Comparison of ENCODE assay signal across 25 cellular contexts in genomic region chr20:24291066-24291465, GRCh38.
DNase-seq lines count a peak whose midpoint lies in the region; ATAC-seq, FAIRE-seq and TF ChIP-seq lines count a peak whose summit lies in the region.
"Had no signal": no experiment of that assay in that cellular context is flagged by ENCODE, and none has a peak within 500 bp of the region (broad histone marks: within the 10 kb centered on the region; RNA-seq: fewer than 3 reads in every experiment).

No MANE protein-coding gene starts in this region.

- TF ChIP-seq RAD21 in HepG2 (CRISPR knock-in tag; IDR thresholded peaks at IDR 0.05): no peak

- H3K27ac Mint-ChIP-seq in GM23338: no peak overlapping the region
- H3K27ac Mint-ChIP-seq in stimulated activated naive CD8-positive, alpha-beta T cell treated with anti-CD3 and anti-CD28 coated beads, Interleukin-15, amount 100 ng/mL, for 72 hours: no peak overlapping the region

- peaks cover 1% of the 10 kb centered on the region for H3K27me3 Mint-ChIP-seq in GM23338 (ENCODE audit: insufficient read depth, low read depth, poor library complexity)
- no peaks in the 10 kb centered on the region for H3K27me3 Mint-ChIP-seq in stimulated activated naive CD8-positive, alpha-beta T cell treated with anti-CD3 and anti-CD28 coated beads, Interleukin-15, amount 100 ng/mL, for 72 hours

- no peaks in the 10 kb centered on the region for H4K20me1 ChIP-seq in HepG2 (ENCODE audit: insufficient read depth, low read length)
- H4K20me1 ChIP-seq in GM23338 (replicated peaks; ENCODE audit: insufficient read depth): no peaks in the 10 kb centered on the region

- no peaks in the 10 kb centered on the region for H3K36me3 Mint-ChIP-seq in GM23338 (ENCODE audit: low read depth)
- H3K36me3 Mint-ChIP-seq: CD8-positive, alpha-beta T cell had no signal

- H3F3A ChIP-seq in GM23338 (replicated peaks; ENCODE audit: low read depth): no peaks in the 10 kb centered on the region

- no peak overlapping the region for H3K4me3 Mint-ChIP-seq in GM23338
- no peak overlapping the region for H3K4me3 Mint-ChIP-seq in stimulated activated naive CD8-positive, alpha-beta T cell treated with anti-CD3 and anti-CD28 coated beads, Interleukin-15, amount 100 ng/mL, for 72 hours
- H3K4me3 Mint-ChIP-seq: CD8-positive, alpha-beta T cell had no signal

- H3K4me1 ChIP-seq in HepG2 (ENCODE audit: insufficient read depth, low read length) (no peaks in the 10 kb centered on the region), right lobe of liver (no peaks in the 10 kb centered on the region), GM23338 (ENCODE audit: insufficient read depth) (no peaks in the 10 kb centered on the region; the same call in 1 of the 2 replicates), RWPE2 (ENCODE audit: insufficient read depth, poor library complexity, severe bottlenecking) (no peaks in the 10 kb centered on the region)
- H3K4me1 ChIP-seq: Caco-2 had no signal

- peaks cover 5% of the 10 kb centered on the region; the same call in 1 of the 2 replicates for H3K9me2 ChIP-seq in GM23338 (ENCODE audit: insufficient read depth)

- peaks cover 10% of the 10 kb centered on the region; the same call in 2 of the 3 replicates for H3K4me1 Mint-ChIP-seq in GM23338
- peaks cover 23% of the 10 kb centered on the region for H3K4me1 Mint-ChIP-seq in stimulated activated naive CD8-positive, alpha-beta T cell treated with anti-CD3 and anti-CD28 coated beads, Interleukin-15, amount 100 ng/mL, for 72 hours

- no peaks in the 10 kb centered on the region for H3K9me3 Mint-ChIP-seq in GM23338
- H3K9me3 Mint-ChIP-seq in stimulated activated naive CD8-positive, alpha-beta T cell treated with anti-CD3 and anti-CD28 coated beads, Interleukin-15, amount 100 ng/mL, for 72 hours: peaks cover 0 to 7% of the 10 kb centered on the region in 2 donors

- H3K27me3 ChIP-seq in HepG2 (ENCODE audit: control insufficient read depth in 1 of 2, insufficient read depth in 2 of 2, low read length in 2 of 2): no peaks in the 10 kb centered on the region
- no peaks in the 10 kb centered on the region for H3K27me3 ChIP-seq in right lobe of liver
- H3K27me3 ChIP-seq in GM23338 (ENCODE audit: insufficient read depth): no peaks in the 10 kb centered on the region
- H3K27me3 ChIP-seq in RWPE2 (ENCODE audit: insufficient read depth, poor library complexity, severe bottlenecking): no peaks in the 10 kb centered on the region

- H2AFZ ChIP-seq in HepG2 (ENCODE audit: low read length) (no peak overlapping the region), GM23338 (no peak overlapping the region)

- ATAC-seq in HepG2 (no peak), right lobe of liver (no peak), GM23338 (no peak; the same call in 2 of the 3 replicates), RWPE2 (ENCODE audit: low read depth) (peak; percentile 19; the same call in 1 of the 3 replicates)
- ATAC-seq in stimulated activated naive CD8-positive, alpha-beta T cell treated with anti-CD3 and anti-CD28 coated beads, Interleukin-15, amount 100 ng/mL, for 72 hours: peak; percentile 49
- ATAC-seq: CD8-positive, alpha-beta T cell had no signal

- TF ChIP-seq POLR2A in HepG2 (IDR thresholded peaks at IDR 0.05; ENCODE audit: insufficient read depth in 1 of 2, low read depth in 2 of 2, low read length in 2 of 2): no peak
- no peak for TF ChIP-seq POLR2A in right lobe of liver (IDR thresholded peaks at IDR 0.05)

- in situ Hi-C loops in HepG2 (cut with HindIII; ENCODE audit: extremely low pct_ligation_motif_present, low pct_unique_long_range_greater_than_20kb): loop anchor here (25.0 kb wide), 1 partner anchor 621 kb away; no protein-coding TSS in a partner anchor

- no TSS peak for BruUV-seq in HepG2 (replicated peaks; lab: Mats Ljungman, UMichigan)

- H3K4me2 ChIP-seq in HepG2 (ENCODE audit: low read depth, low read length) (no peak overlapping the region), GM23338 (no peak overlapping the region)
- H3K4me2 ChIP-seq: KMS-11 had no signal

- TF ChIP-seq CTCF in HepG2 (CRISPR knock-in tag; IDR thresholded peaks at IDR 0.05) (no peak), right lobe of liver (IDR thresholded peaks at IDR 0.05) (no peak), GM23338 (conservative IDR thresholded peaks at IDR 0.05; ENCODE audit: low read depth in 2 of 2) (peak; percentile 20 to 40; a peak in 3 of 4 replicates), RWPE2 (IDR thresholded peaks at IDR 0.05; ENCODE audit: poor library complexity, severe bottlenecking) (no peak)

- H3K36me3 ChIP-seq in HepG2 (replicated peaks in 1 of 2; ENCODE audit: control insufficient read depth in 1 of 2, insufficient read depth in 2 of 2, low read length in 2 of 2) (no peaks in the 10 kb centered on the region), right lobe of liver (no peaks in the 10 kb centered on the region), GM23338 (ENCODE audit: insufficient read depth) (no peaks in the 10 kb centered on the region), RWPE2 (ENCODE audit: low read depth) (no peaks in the 10 kb centered on the region)

- no peak overlapping the region for H3K27ac ChIP-seq in HepG2 (ENCODE audit: extremely low read length, insufficient read depth, low read length)
- no peak overlapping the region for H3K27ac ChIP-seq in right lobe of liver
- no peak overlapping the region for H3K27ac ChIP-seq in GM23338 (ENCODE audit: low read depth)
- H3K27ac ChIP-seq in RWPE2 (ENCODE audit: poor library complexity, severe bottlenecking): no peak overlapping the region
- H3K27ac ChIP-seq in substantia nigra (ENCODE audit: low read depth, low read length, poor library complexity, severe bottlenecking): no peak overlapping the region
- H3K27ac ChIP-seq: KMS-11 had no signal

- no peak overlapping the region for H3K9ac ChIP-seq in HepG2 (ENCODE audit: insufficient read depth, low read depth, low read length)
- H3K9ac ChIP-seq: KMS-11 had no signal

- POLR2A ChIA-PET in HepG2 (lab: Yijun Ruan, JAX): no interaction called here

- DNase-seq in HepG2 (ENCODE audit: low spot score): no peak
- DNase-seq in right lobe of liver: no peak
- DNase-seq in GM23338 (ENCODE audit: low spot score): no peak
- no peak for DNase-seq in RWPE2 (ENCODE audit: low spot score)
- no peak for DNase-seq in stimulated activated naive CD8-positive, alpha-beta T cell treated with anti-CD3 and anti-CD28 coated beads, Interleukin-15, amount 100 ng/mL, for 72 hours
- no peak for DNase-seq in stimulated activated naive CD4-positive, alpha-beta T cell treated with Interleukin-2 at 50 U/mL for 16 hours (lab: John Stamatoyannopoulos, UW)
- DNase-seq in substantia nigra (lab: John Stamatoyannopoulos, UW): no peak
- DNase-seq in activated CD4-positive, CD25-positive, alpha-beta regulatory T cell treated with anti-CD3 and anti-CD28 coated beads, Interleukin-2, amount 50 U/mL, for 72 hours: no peak
- DNase-seq: C1 segment of cervical spinal cord; Caco-2; CD8-positive, alpha-beta T cell; DMS 273 treated with DMSO at 0.1 percent for 48 hours; DMS79 treated with DMSO at 0.1 percent for 48 hours; IMR-90; NCI-H2029; NCI-H446 treated with DMSO at 0.1 percent for 48 hours; NCI-H526; RPMI8226; SHP77; T-helper 1 cell had no signal

- FAIRE-seq in HepG2 (lab: Jason Lieb, UNC): no peak
- FAIRE-seq: A204.1, GM12892, H54, HTR-8/SVneo had no signal

- H3K79me2 ChIP-seq in HepG2 (ENCODE audit: insufficient read depth, low read length) (no peaks in the 10 kb centered on the region), GM23338 (replicated peaks; ENCODE audit: insufficient read depth) (no peaks in the 10 kb centered on the region)

- no peak overlapping the region for H3K4me3 ChIP-seq in HepG2 (replicated peaks in 1 of 3; ENCODE audit: insufficient read depth in 1 of 3, low read depth in 2 of 3, low read length in 3 of 3)
- H3K4me3 ChIP-seq in right lobe of liver: no peak overlapping the region
- H3K4me3 ChIP-seq in GM23338: no peak overlapping the region
- no peak overlapping the region for H3K4me3 ChIP-seq in RWPE2 (ENCODE audit: severe bottlenecking)

- 56% methylated on average over 2 of the region's 2 CpGs for WGBS in HepG2 (ENCODE audit: low lambda C conversion rate)
- 71% methylated on average over 1 of the region's 2 CpGs for WGBS in right lobe of liver (ENCODE audit: insufficient coverage, low coverage, low lambda C conversion rate, missing lambda C conversion rate)

- intact Hi-C loops in HepG2 (cut with micrococcal nuclease; ENCODE audit: unreplicated experiment): no loop called here
- intact Hi-C loops in right lobe of liver (cut with DNase I): no loop called here

- no peaks in the 10 kb centered on the region for H3K9me3 ChIP-seq in HepG2 (ENCODE audit: low read length)
- no peaks in the 10 kb centered on the region for H3K9me3 ChIP-seq in right lobe of liver
- no peaks in the 10 kb centered on the region for H3K9me3 ChIP-seq in RWPE2 (ENCODE audit: severe bottlenecking)
- H3K9me3 ChIP-seq: Caco-2 had no signal

- CTCF ChIA-PET in HepG2 (lab: Yijun Ruan, JAX; ENCODE audit: low intra/inter-chr PET ratio, low total read pairs): no interaction called here

- TF ChIP-seq EP300 in HepG2 (IDR thresholded peaks at IDR 0.05; ENCODE audit: low read depth in 2 of 2, low read length in 2 of 2) (no peak), HepG2 (CRISPR knock-in tag; IDR thresholded peaks at IDR 0.05; ENCODE audit: borderline replicate concordance) (no peak)

TF ChIP-seq in HepG2, 621 proteins besides CTCF, POLR2A, EP300 and RAD21:
- TF ChIP-seq CREB1 (IDR thresholded peaks at IDR 0.05): peak; percentile 74
- no peak for TF ChIP-seq CREB1 (CRISPR knock-in tag; IDR thresholded peaks at IDR 0.05)
- peak; percentile 48 for TF ChIP-seq ATF7 (IDR thresholded peaks at IDR 0.05)
- TF ChIP-seq ATF7 (CRISPR knock-in tag; IDR thresholded peaks at IDR 0.05): no peak
- no peak for TF ChIP-seq PLRG1 (conservative IDR thresholded peaks at IDR 0.05)

TF ChIP-seq in GM23338, 12 proteins besides CTCF, POLR2A, EP300 and RAD21 (continues in another document):
- no peak for TF ChIP-seq EZH2 (IDR thresholded peaks at IDR 0.05; ENCODE audit: low read depth, unreplicated experiment)
- TF ChIP-seq NANOG (IDR thresholded peaks at IDR 0.05; ENCODE audit: borderline replicate concordance): no peak
- no peak for TF ChIP-seq JUNB (IDR thresholded peaks at IDR 0.05; ENCODE audit: unreplicated experiment)

Comparison
In these comparisons a context has a peak if more than half of its experiments do, and no peak if none do; other contexts are left out.
1. ATAC-seq: peak in RWPE2 (single experiment) and stimulated activated naive CD8-positive, alpha-beta T cell treated with anti-CD3 and anti-CD28 coated beads, Interleukin-15, amount 100 ng/mL, for 72 hours (single experiment); none in HepG2 (single experiment), right lobe of liver (0 of 4) and GM23338 (single experiment).
2. CTCF ChIP-seq: peak in GM23338 (2 of 2); none in HepG2 (single experiment), right lobe of liver (0 of 4) and RWPE2 (single experiment).